Comparison of ENCODE assay signal across 22 cellular contexts in the genomic region with DNA sequence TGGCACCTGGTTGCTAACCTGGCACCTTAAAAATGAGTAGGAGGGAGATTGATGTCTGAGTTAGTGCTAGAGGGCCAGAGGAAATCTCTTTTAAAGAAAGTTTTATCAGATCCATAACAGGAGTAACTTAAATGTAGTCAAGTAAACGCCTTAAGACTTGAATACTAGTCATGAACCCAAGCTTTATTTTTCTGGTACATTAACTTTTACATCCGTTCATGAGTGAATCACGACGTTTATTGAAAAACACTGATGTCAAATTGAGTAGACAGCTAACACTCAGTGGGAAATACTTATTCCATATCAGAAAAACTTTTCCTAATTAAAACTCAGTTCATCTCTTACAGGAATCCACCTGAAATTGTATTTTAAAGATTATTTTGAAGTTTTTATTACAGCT. TPM values are rescaled to one million over a fixed set of nuclear protein-coding genes. Genes with fewer than 3 reads are reported as not detected.
"Had no signal": no experiment of that assay in that cellular context is flagged by ENCODE, and none has a peak within 500 bp of the region (broad histone marks: within the 10 kb centered on the region; RNA-seq: fewer than 3 reads in every experiment).

No MANE protein-coding gene starts in this region.

- H3K4me1 ChIP-seq: gastrocnemius medialis, neural progenitor cell, tibial nerve, vagina had no signal

- H3K36me3 ChIP-seq: esophagus squamous epithelium, gastrocnemius medialis, neural progenitor cell, sigmoid colon, stomach, suprapubic skin, tibial nerve, vagina had no signal

- H3K9me3 ChIP-seq: esophagus squamous epithelium, gastrocnemius medialis, sigmoid colon, stomach, suprapubic skin, tibial nerve, vagina had no signal

- H3K4me3 ChIP-seq: esophagus squamous epithelium, gastrocnemius medialis, lung, neural progenitor cell, sigmoid colon, smooth muscle cell, stomach, suprapubic skin, tibial nerve, vagina had no signal

- ATAC-seq: activated T-cell treated with anti-CD3 and anti-CD28 coated beads, Interleukin-2, amount 50 U/mL, for 4 hours; gastrocnemius medialis; naive thymus-derived CD4-positive, alpha-beta T cell had no signal

- H3K27ac ChIP-seq: gastrocnemius medialis, neural progenitor cell, suprapubic skin, vagina had no signal

- DNase-seq: activated CD4-positive, alpha-beta T cell treated with anti-CD3 and anti-CD28 coated beads for 1 hour; activated CD8-positive, alpha-beta memory T cell treated with anti-CD3 and anti-CD28 coated beads for 24 hours; activated CD8-positive, alpha-beta memory T cell treated with anti-CD3 and anti-CD28 coated beads, Interleukin-2, amount 50 U/mL, for 4 hours; activated naive CD4-positive, alpha-beta T cell; activated naive CD8-positive, alpha-beta T cell treated with anti-CD3 and anti-CD28 coated beads for 36 hours; activated T-cell treated with anti-CD3 and anti-CD28 coated beads, Interleukin-2, amount 50 U/mL, for 4 hours; central memory CD4-positive, alpha-beta T cell; effector memory CD4-positive, alpha-beta T cell; esophagus squamous epithelium; gastrocnemius medialis; head of caudate nucleus; naive thymus-derived CD4-positive, alpha-beta T cell; posterior cingulate gyrus; sigmoid colon; stimulated activated CD4-positive, alpha-beta T cell treated with anti-CD3 and anti-CD28 coated beads, Interleukin-15, amount 100 ng/mL, for 24 hours; stomach had no signal

- H3K27me3 ChIP-seq: gastrocnemius medialis, sigmoid colon, stomach, tibial nerve, vagina had no signal

RNA-seq across cellular contexts. Expression of a gene that starts 6.9 kb away (rescaled TPM):
- total RNA-seq: naive thymus-derived CD4-positive, alpha-beta T cell had no signal
